Comparison of ENCODE assay signal across 2 cellular contexts in the genomic region with DNA sequence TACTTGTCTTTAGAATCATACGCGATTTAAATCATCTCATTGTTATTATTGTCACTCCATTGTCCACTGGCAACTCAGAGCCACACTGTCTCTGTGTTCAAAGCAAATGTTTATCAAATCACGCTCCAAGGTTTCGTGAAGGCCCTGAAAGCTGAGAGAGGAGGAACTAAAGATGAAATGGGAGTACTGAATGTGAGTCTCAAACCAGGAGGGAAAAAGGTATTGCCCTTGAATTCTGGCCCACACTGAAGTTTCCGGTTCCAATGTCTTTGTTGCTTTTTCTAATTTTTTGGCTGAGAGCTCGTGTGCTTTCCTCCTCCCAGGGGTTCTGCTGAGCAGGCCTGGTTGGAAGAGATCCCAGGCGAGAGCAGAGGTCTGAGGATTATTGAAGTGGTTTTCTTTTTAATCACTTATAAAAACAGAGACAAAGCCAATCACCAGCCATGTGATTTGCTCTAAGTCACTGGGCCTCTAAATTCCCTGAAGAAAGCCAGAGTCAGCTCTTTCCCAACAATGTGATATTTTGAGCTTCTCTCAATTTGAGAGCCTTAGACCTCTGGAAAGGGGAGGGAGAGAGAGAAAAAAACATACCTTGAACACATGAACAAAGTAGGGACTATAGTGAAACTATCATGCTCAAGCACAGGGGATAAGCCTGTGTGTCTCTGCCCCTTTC.
TF ChIP-seq lines count a peak whose summit lies in the region.

No MANE protein-coding gene starts in this region.

TF ChIP-seq in liver, 16 proteins besides CTCF, POLR2A, EP300 and RAD21 (continued from another document):
- TF ChIP-seq, protein P1, sequence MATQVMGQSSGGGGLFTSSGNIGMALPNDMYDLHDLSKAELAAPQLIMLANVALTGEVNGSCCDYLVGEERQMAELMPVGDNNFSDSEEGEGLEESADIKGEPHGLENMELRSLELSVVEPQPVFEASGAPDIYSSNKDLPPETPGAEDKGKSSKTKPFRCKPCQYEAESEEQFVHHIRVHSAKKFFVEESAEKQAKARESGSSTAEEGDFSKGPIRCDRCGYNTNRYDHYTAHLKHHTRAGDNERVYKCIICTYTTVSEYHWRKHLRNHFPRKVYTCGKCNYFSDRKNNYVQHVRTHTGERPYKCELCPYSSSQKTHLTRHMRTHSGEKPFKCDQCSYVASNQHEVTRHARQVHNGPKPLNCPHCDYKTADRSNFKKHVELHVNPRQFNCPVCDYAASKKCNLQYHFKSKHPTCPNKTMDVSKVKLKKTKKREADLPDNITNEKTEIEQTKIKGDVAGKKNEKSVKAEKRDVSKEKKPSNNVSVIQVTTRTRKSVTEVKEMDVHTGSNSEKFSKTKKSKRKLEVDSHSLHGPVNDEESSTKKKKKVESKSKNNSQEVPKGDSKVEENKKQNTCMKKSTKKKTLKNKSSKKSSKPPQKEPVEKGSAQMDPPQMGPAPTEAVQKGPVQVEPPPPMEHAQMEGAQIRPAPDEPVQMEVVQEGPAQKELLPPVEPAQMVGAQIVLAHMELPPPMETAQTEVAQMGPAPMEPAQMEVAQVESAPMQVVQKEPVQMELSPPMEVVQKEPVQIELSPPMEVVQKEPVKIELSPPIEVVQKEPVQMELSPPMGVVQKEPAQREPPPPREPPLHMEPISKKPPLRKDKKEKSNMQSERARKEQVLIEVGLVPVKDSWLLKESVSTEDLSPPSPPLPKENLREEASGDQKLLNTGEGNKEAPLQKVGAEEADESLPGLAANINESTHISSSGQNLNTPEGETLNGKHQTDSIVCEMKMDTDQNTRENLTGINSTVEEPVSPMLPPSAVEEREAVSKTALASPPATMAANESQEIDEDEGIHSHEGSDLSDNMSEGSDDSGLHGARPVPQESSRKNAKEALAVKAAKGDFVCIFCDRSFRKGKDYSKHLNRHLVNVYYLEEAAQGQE (IDR thresholded peaks at IDR 0.05): peak; percentile 50
- peak; percentile 37 for TF ChIP-seq NR2F2 (IDR thresholded peaks at IDR 0.05)

TF ChIP-seq in HepG2, 621 proteins besides CTCF, POLR2A, EP300 and RAD21 (continued from another document):
- TF ChIP-seq, protein P2, sequence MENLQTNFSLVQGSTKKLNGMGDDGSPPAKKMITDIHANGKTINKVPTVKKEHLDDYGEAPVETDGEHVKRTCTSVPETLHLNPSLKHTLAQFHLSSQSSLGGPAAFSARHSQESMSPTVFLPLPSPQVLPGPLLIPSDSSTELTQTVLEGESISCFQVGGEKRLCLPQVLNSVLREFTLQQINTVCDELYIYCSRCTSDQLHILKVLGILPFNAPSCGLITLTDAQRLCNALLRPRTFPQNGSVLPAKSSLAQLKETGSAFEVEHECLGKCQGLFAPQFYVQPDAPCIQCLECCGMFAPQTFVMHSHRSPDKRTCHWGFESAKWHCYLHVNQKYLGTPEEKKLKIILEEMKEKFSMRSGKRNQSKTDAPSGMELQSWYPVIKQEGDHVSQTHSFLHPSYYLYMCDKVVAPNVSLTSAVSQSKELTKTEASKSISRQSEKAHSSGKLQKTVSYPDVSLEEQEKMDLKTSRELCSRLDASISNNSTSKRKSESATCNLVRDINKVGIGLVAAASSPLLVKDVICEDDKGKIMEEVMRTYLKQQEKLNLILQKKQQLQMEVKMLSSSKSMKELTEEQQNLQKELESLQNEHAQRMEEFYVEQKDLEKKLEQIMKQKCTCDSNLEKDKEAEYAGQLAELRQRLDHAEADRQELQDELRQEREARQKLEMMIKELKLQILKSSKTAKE (CRISPR knock-in tag; IDR thresholded peaks at IDR 0.05; ENCODE audit: borderline replicate concordance): no peak
- TF ChIP-seq, protein P3, sequence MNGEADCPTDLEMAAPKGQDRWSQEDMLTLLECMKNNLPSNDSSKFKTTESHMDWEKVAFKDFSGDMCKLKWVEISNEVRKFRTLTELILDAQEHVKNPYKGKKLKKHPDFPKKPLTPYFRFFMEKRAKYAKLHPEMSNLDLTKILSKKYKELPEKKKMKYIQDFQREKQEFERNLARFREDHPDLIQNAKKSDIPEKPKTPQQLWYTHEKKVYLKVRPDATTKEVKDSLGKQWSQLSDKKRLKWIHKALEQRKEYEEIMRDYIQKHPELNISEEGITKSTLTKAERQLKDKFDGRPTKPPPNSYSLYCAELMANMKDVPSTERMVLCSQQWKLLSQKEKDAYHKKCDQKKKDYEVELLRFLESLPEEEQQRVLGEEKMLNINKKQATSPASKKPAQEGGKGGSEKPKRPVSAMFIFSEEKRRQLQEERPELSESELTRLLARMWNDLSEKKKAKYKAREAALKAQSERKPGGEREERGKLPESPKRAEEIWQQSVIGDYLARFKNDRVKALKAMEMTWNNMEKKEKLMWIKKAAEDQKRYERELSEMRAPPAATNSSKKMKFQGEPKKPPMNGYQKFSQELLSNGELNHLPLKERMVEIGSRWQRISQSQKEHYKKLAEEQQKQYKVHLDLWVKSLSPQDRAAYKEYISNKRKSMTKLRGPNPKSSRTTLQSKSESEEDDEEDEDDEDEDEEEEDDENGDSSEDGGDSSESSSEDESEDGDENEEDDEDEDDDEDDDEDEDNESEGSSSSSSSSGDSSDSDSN (CRISPR knock-in tag; IDR thresholded peaks at IDR 0.05): no peak
- no peak for TF ChIP-seq SETDB1 (CRISPR knock-in tag; IDR thresholded peaks at IDR 0.05; ENCODE audit: borderline replicate concordance)
- no peak for TF ChIP-seq ZNF207 (IDR thresholded peaks at IDR 0.05; ENCODE audit: borderline replicate concordance)
